ENCODE assay signal across 8 cellular contexts in the genomic region with DNA sequence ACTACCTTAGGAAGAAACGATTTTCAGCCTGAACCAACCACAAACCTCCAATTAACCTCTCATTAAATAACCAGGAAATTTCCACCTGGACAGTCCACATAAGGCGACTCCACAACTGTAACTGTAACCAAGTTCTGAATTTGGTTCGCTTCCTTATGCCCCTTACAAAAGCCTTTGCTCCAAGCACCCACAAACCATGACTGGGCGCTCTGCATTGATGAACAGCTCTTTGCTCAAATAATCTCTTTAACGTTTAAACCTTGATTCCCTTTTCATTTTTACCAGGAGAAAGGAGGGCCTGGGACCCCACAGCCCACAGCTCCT. TPM values are rescaled to one million over a fixed set of nuclear protein-coding genes. Genes with fewer than 3 reads are reported as not detected.
A peak's percentile ranks its signal among the peaks of the same experiment; 100 is the strongest.
DNase-seq lines count a peak whose midpoint lies in the region; ATAC-seq and TF ChIP-seq lines count a peak whose summit lies in the region.

No MANE protein-coding gene starts in this region.

- H3K4me3 ChIP-seq in GM06990 (replicated peaks; ENCODE audit: low read depth, low read length) (peak overlapping the region; percentile 91), HAP-1 (peak overlapping the region; percentile 85), RWPE2 (ENCODE audit: severe bottlenecking) (peak overlapping the region; percentile 98), fibroblast of lung (replicated peaks in 1 of 4; ENCODE audit: control extremely low read depth in 1 of 4, insufficient read depth in 1 of 4, low read depth in 3 of 4, low read length in 4 of 4) (peak overlapping the region; percentile 67 to 97 (median 96)), psoas muscle (peak overlapping the region; percentile 96)

- peak overlapping the region; percentile 80 for H3K4me2 ChIP-seq in fibroblast of lung (ENCODE audit: extremely low read depth, insufficient read depth, low read length)

- WGBS in psoas muscle, 3 donors = 3 to 5% (median 4%) methylated on average over 5 of the region's 5 CpGs

- in situ Hi-C loops in HAP-1 (cut with MboI; ENCODE audit: low sequenced_read_pairs) = no loop called here

- H3K36me3 ChIP-seq in GM06990 (ENCODE audit: control insufficient read depth, insufficient read depth, low read length) (peaks cover 6% of the 10 kb centered on the region), HAP-1 (replicated peaks) (no peaks in the 10 kb centered on the region; the same call in none of the 2 replicates), RWPE2 (ENCODE audit: low read depth) (peaks cover 8% of the 10 kb centered on the region; the same call in 1 of the 2 replicates), fibroblast of lung (ENCODE audit: control insufficient read depth, insufficient read depth, low read length) (peaks cover 2% of the 10 kb centered on the region), psoas muscle (ENCODE audit: insufficient read depth in 1 of 2, low read depth in 1 of 2) (no peaks in the 10 kb centered on the region)

- intact Hi-C loops in psoas muscle (cut with DNase I) = loop anchor here in 1 of 2 donors (5.0 kb wide), 2 partner anchors 103 to 122 kb away; partner anchors contain the start of gene ZNF496

- H3K27ac ChIP-seq in RWPE2 (ENCODE audit: poor library complexity, severe bottlenecking) (peak overlapping the region; percentile 48), fibroblast of lung (ENCODE audit: insufficient read depth, low read length) (peak overlapping the region; percentile 96), psoas muscle (peak overlapping the region; percentile 87)

- H3K27me3 ChIP-seq in GM06990 (replicated peaks; ENCODE audit: control insufficient read depth, insufficient read depth, low read length) (no peaks in the 10 kb centered on the region), HAP-1 (ENCODE audit: low read depth) (no peaks in the 10 kb centered on the region), RWPE2 (ENCODE audit: insufficient read depth, poor library complexity, severe bottlenecking) (no peaks in the 10 kb centered on the region), fibroblast of lung (ENCODE audit: control insufficient read depth, insufficient read depth, low read length) (no peaks in the 10 kb centered on the region), psoas muscle (ENCODE audit: insufficient read depth in 3 of 3, low read length in 2 of 3) (no peaks in the 10 kb centered on the region)

- H3K9me3 ChIP-seq in HAP-1 = no peaks in the 10 kb centered on the region; the same call in 1 of the 2 replicates
- no peaks in the 10 kb centered on the region for H3K9me3 ChIP-seq in RWPE2 (ENCODE audit: severe bottlenecking)
- no peaks in the 10 kb centered on the region for H3K9me3 ChIP-seq in fibroblast of lung (ENCODE audit: control insufficient read depth, insufficient read depth, low read depth, low read length)
- H3K9me3 ChIP-seq in psoas muscle = no peaks in the 10 kb centered on the region

- H3K4me1 ChIP-seq in HAP-1 = 0 out of 2 replicates have a peak, but pooled peaks cover 3% of the 10 kb centered on the region
- peaks cover 4% of the 10 kb centered on the region for H3K4me1 ChIP-seq in RWPE2 (ENCODE audit: insufficient read depth, poor library complexity, severe bottlenecking)
- H3K4me1 ChIP-seq in fibroblast of lung (ENCODE audit: control insufficient read depth, extremely low read depth, insufficient read depth, low read length) = no peaks in the 10 kb centered on the region
- H3K4me1 ChIP-seq in psoas muscle = peaks cover 15% of the 10 kb centered on the region

- DNase-seq in GM06990 (ENCODE audit: extremely low read depth, insufficient read length) (no peak), HAP-1 (ENCODE audit: low spot score in 2 of 2) (no peak), RWPE2 (ENCODE audit: low spot score) (no peak), fibroblast of lung (ENCODE audit: low read depth in 2 of 2) (peak; percentile 8 to 35), psoas muscle (no peak), NCI-H446 (lab: John Stamatoyannopoulos, UW) (no peak), kidney glomerular epithelial cell (lab: John Stamatoyannopoulos, UW) (no peak), foreskin melanocyte (no peak)

- H3K79me2 ChIP-seq in fibroblast of lung (ENCODE audit: control insufficient read depth, insufficient read depth, low read length) = peaks cover 42% of the 10 kb centered on the region

- H2AFZ ChIP-seq in fibroblast of lung (ENCODE audit: low read length) = peak overlapping the region; percentile 92

- ATAC-seq in RWPE2 (ENCODE audit: low read depth) (peak; percentile 21; the same call in 1 of the 3 replicates), psoas muscle (peak in 1 of 4 donors; percentile 12)

- H4K20me1 ChIP-seq in fibroblast of lung (ENCODE audit: control insufficient read depth, extremely low read depth, insufficient read depth, low read length) = no peaks in the 10 kb centered on the region

- TF ChIP-seq CTCF in GM06990 (IDR thresholded peaks at IDR 0.05; ENCODE audit: insufficient read depth, low read length, poor library complexity, severe bottlenecking) (no peak), RWPE2 (IDR thresholded peaks at IDR 0.05; ENCODE audit: poor library complexity, severe bottlenecking) (no peak), fibroblast of lung (conservative IDR thresholded peaks at IDR 0.05 in 1 of 2, IDR thresholded peaks at IDR 0.05 in 1 of 2; ENCODE audit: low read depth in 1 of 2, low read length in 2 of 2) (no peak), psoas muscle (IDR thresholded peaks at IDR 0.05) (no peak)

- H3K9ac ChIP-seq in fibroblast of lung (ENCODE audit: insufficient read depth, low read length) = peak overlapping the region; percentile 94

RNA-seq across cellular contexts. Expression of gene ZNF124, which starts 38.2 kb away (rescaled TPM):
- total RNA-seq in fibroblast of lung = 25.6 and 54.2 TPM in 2 replicates
- polyA plus RNA-seq in fibroblast of lung = 2.9 and 4.5 TPM in 2 replicates
- polyA plus RNA-seq in fibroblast of lung (2012) = 2.1 and 3.6 TPM in 2 replicates
- polyA minus RNA-seq in fibroblast of lung (ENCODE audit: low replicate concordance) = 2.1 and 2.5 TPM in 2 replicates
- total RNA-seq in psoas muscle = 10 to 100 TPM in 1 of 4 donors, 1 to 10 TPM in 3; 6.8 to 10.9 (median 9.1) TPM
- 1 to 10 TPM; 1.1 to 3.8 (median 1.4) TPM for polyA plus RNA-seq in psoas muscle

RNA-seq across cellular contexts. Expression of gene VN1R5, which starts 45.8 kb away (rescaled TPM):
- total RNA-seq in fibroblast of lung = not detected in 2 replicates
- not detected in 2 replicates for polyA plus RNA-seq in fibroblast of lung
- not detected in 2 replicates for polyA plus RNA-seq in fibroblast of lung (2012)
- polyA minus RNA-seq in fibroblast of lung (ENCODE audit: low replicate concordance) = not detected in 2 replicates
- total RNA-seq in psoas muscle = not detected
- not detected for polyA plus RNA-seq in psoas muscle

Comparison
In these comparisons a context has a peak if more than half of its experiments do, and no peak if none do; other contexts are left out.
1. DNase-seq: peak in fibroblast of lung (2 of 2); none in GM06990 (single experiment), HAP-1 (0 of 2), RWPE2 (single experiment), psoas muscle (0 of 2), NCI-H446 (0 of 2), kidney glomerular epithelial cell (single experiment) and foreskin melanocyte (single experiment).
2. Peak in every context shown above with its lines, with median percentiles within 50 percentile points of each other: H3K4me3 ChIP-seq and H3K27ac ChIP-seq.